In genomic region chr3:126469479-126469878, GRCh38 we compare ENCODE assay signal across 17 cellular contexts. TPM values are rescaled to one million over a fixed set of nuclear protein-coding genes. Genes with fewer than 3 reads are reported as not detected.
A peak's percentile ranks its signal among the peaks of the same experiment; 100 is the strongest.
DNase-seq lines count a peak whose midpoint lies in the region; ATAC-seq and TF ChIP-seq lines count a peak whose summit lies in the region.
"Had no signal": no experiment of that assay in that cellular context is flagged by ENCODE, and none has a peak within 500 bp of the region (broad histone marks: within the 10 kb centered on the region; RNA-seq: fewer than 3 reads in every experiment).

No MANE protein-coding gene starts in this region.

- intact Hi-C loops in sigmoid colon (cut with DNase I) = no loop called here
- intact Hi-C loops in naive thymus-derived CD4-positive, alpha-beta T cell (cut with micrococcal nuclease) = no loop called here

- H3K27me3 ChIP-seq in sigmoid colon = no peaks in the 10 kb centered on the region
- H3K27me3 ChIP-seq in naive thymus-derived CD4-positive, alpha-beta T cell (ENCODE audit: control insufficient read depth in 2 of 2, insufficient read depth in 2 of 2, low read length in 2 of 2) = no peaks in the 10 kb centered on the region

- in situ Hi-C loops in GM13976 (cut with MboI; ENCODE audit: low sequenced_read_pairs, unreplicated experiment) = no loop called here

- H3K4me3 Mint-ChIP-seq in activated T-cell treated with anti-CD3 and anti-CD28 coated beads, Interleukin-2, amount 50 U/mL, for 72 hours = no peak overlapping the region
- peak overlapping the region; percentile 67 for H3K4me3 Mint-ChIP-seq in glutamatergic neuron (ENCODE audit: unreplicated experiment)
- H3K4me3 Mint-ChIP-seq in naive thymus-derived CD4-positive, alpha-beta T cell = peak overlapping the region in 2 of 10 donors; percentile 4 to 13
- H3K4me3 Mint-ChIP-seq: activated CD8-positive, alpha-beta T cell treated with anti-CD3 and anti-CD28 coated beads, Interleukin-2, amount 10 ng/mL, durations not matched to agents 7 days and 5 days had no signal

- peaks cover 0 to 71% (median 48%) of the 10 kb centered on the region in 4 donors for H3K4me1 ChIP-seq in sigmoid colon
- peaks cover 26 to 27% of the 10 kb centered on the region in 2 donors for H3K4me1 ChIP-seq in naive thymus-derived CD4-positive, alpha-beta T cell (ENCODE audit: control insufficient read depth in 2 of 2, insufficient read depth in 2 of 2, low read length in 2 of 2)

- POLR2A ChIA-PET in naive thymus-derived CD4-positive, alpha-beta T cell (lab: Charles Lee) = no interaction called here

- peaks cover 5 to 42% of the 10 kb centered on the region in 2 donors for H3K36me3 Mint-ChIP-seq in activated T-cell treated with anti-CD3 and anti-CD28 coated beads, Interleukin-2, amount 50 U/mL, for 72 hours (ENCODE audit: insufficient read depth in 2 of 2)
- peaks cover 4% of the 10 kb centered on the region for H3K36me3 Mint-ChIP-seq in glutamatergic neuron (ENCODE audit: unreplicated experiment)
- H3K36me3 Mint-ChIP-seq in naive thymus-derived CD4-positive, alpha-beta T cell = peaks cover 29 to 68% (median 49%) of the 10 kb centered on the region in 5 donors

- H3K9me3 ChIP-seq in sigmoid colon = no peaks in the 10 kb centered on the region
- no peaks in the 10 kb centered on the region for H3K9me3 ChIP-seq in naive thymus-derived CD4-positive, alpha-beta T cell (ENCODE audit: control insufficient read depth in 2 of 3, low read length in 3 of 3)

- H3K4me3 ChIP-seq in sigmoid colon = no peak overlapping the region
- no peak overlapping the region for H3K4me3 ChIP-seq in naive thymus-derived CD4-positive, alpha-beta T cell (ENCODE audit: low read length)

- peak overlapping the region; percentile 93 for H3K27ac Mint-ChIP-seq in activated T-cell treated with anti-CD3 and anti-CD28 coated beads, Interleukin-2, amount 50 U/mL, for 72 hours
- H3K27ac Mint-ChIP-seq in glutamatergic neuron (ENCODE audit: unreplicated experiment) = no peak overlapping the region
- peak overlapping the region in 3 of 9 donors; percentile 12 to 73 (median 36) for H3K27ac Mint-ChIP-seq in naive thymus-derived CD4-positive, alpha-beta T cell
- H3K27ac Mint-ChIP-seq: activated CD8-positive, alpha-beta T cell treated with anti-CD3 and anti-CD28 coated beads, Interleukin-2, amount 10 ng/mL, durations not matched to agents 7 days and 5 days had no signal

- H3K27me3 Mint-ChIP-seq in activated T-cell treated with anti-CD3 and anti-CD28 coated beads, Interleukin-2, amount 50 U/mL, for 72 hours (ENCODE audit: low read depth) = no peaks in the 10 kb centered on the region
- peaks cover 15% of the 10 kb centered on the region for H3K27me3 Mint-ChIP-seq in glutamatergic neuron (ENCODE audit: unreplicated experiment)
- no peaks in the 10 kb centered on the region for H3K27me3 Mint-ChIP-seq in naive thymus-derived CD4-positive, alpha-beta T cell

- 95 to 96% methylated on average over 11 of the region's 11 CpGs for WGBS in sigmoid colon, 2 donors

- DNase-seq in activated T-cell treated with anti-CD3 and anti-CD28 coated beads, Interleukin-2, amount 50 U/mL, for 72 hours = no peak
- no peak for DNase-seq in activated T-cell treated with anti-CD3 and anti-CD28 coated beads, Interleukin-2, amount 50 U/mL, for 48 hours
- DNase-seq in GM13976 (ENCODE audit: low spot score) = peak; percentile 50
- no peak for DNase-seq in glutamatergic neuron
- DNase-seq in sigmoid colon = peak; percentile 32
- no peak for DNase-seq in naive thymus-derived CD4-positive, alpha-beta T cell
- DNase-seq in NCI-H82 treated with DMSO at 0.1 percent for 48 hours (lab: John Stamatoyannopoulos, UW; ENCODE audit: unreplicated experiment) = no peak
- no peak for DNase-seq in NCI-H1436 (lab: John Stamatoyannopoulos, UW)
- DNase-seq: activated CD8-positive, alpha-beta T cell treated with anti-CD3 and anti-CD28 coated beads, Interleukin-2, amount 10 ng/mL, durations not matched to agents 7 days and 5 days; NCI-H2081; stimulated activated naive CD4-positive, alpha-beta T cell; T1000 had no signal

- TF ChIP-seq CTCF in GM13976 (IDR thresholded peaks at IDR 0.05; ENCODE audit: borderline replicate concordance, control extremely low read depth, extremely low read depth, insufficient read depth, missing control alignments) (no peak), glutamatergic neuron (IDR thresholded peaks at IDR 0.05; ENCODE audit: partially characterized antibody, unreplicated experiment) (no peak), sigmoid colon (IDR thresholded peaks at IDR 0.05) (no peak)

- no peak for TF ChIP-seq POLR2A in sigmoid colon (IDR thresholded peaks at IDR 0.05)

- no peak overlapping the region for H3K27ac ChIP-seq in sigmoid colon
- no peak overlapping the region for H3K27ac ChIP-seq in naive thymus-derived CD4-positive, alpha-beta T cell (ENCODE audit: low read depth, low read length)

- H3K4me1 Mint-ChIP-seq in activated T-cell treated with anti-CD3 and anti-CD28 coated beads, Interleukin-2, amount 50 U/mL, for 72 hours (ENCODE audit: low read depth) = peaks cover 43% of the 10 kb centered on the region
- peaks cover 29% of the 10 kb centered on the region for H3K4me1 Mint-ChIP-seq in glutamatergic neuron (ENCODE audit: low read depth, unreplicated experiment)
- H3K4me1 Mint-ChIP-seq in naive thymus-derived CD4-positive, alpha-beta T cell = peaks cover 42 to 77% (median 72%) of the 10 kb centered on the region in 7 donors

- CTCF ChIA-PET in naive thymus-derived CD4-positive, alpha-beta T cell (lab: Charles Lee) = no interaction called here

- H3K9me3 Mint-ChIP-seq in activated T-cell treated with anti-CD3 and anti-CD28 coated beads, Interleukin-2, amount 50 U/mL, for 72 hours = no peaks in the 10 kb centered on the region
- H3K9me3 Mint-ChIP-seq in glutamatergic neuron (ENCODE audit: unreplicated experiment) = peaks cover 7% of the 10 kb centered on the region
- no peaks in the 10 kb centered on the region for H3K9me3 Mint-ChIP-seq in naive thymus-derived CD4-positive, alpha-beta T cell

- ATAC-seq in activated T-cell treated with anti-CD3 and anti-CD28 coated beads, Interleukin-2, amount 50 U/mL, for 72 hours (replicated peaks in 1 of 2) = no peak
- no peak for ATAC-seq in naive thymus-derived CD4-positive, alpha-beta T cell
- ATAC-seq: activated CD8-positive, alpha-beta T cell treated with anti-CD3 and anti-CD28 coated beads, Interleukin-2, amount 10 ng/mL, durations not matched to agents 7 days and 5 days had no signal

- TF ChIP-seq EP300 in sigmoid colon (IDR thresholded peaks at IDR 0.05) = no peak

- H3K36me3 ChIP-seq in sigmoid colon = peaks cover 28 to 76% (median 60%) of the 10 kb centered on the region in 4 donors
- peaks cover 36 to 78% (median 50%) of the 10 kb centered on the region in 3 experiments for H3K36me3 ChIP-seq in naive thymus-derived CD4-positive, alpha-beta T cell (ENCODE audit: control insufficient read depth in 2 of 3, insufficient read depth in 3 of 3, low read length in 3 of 3)

RNA-seq across cellular contexts. Expression of gene ZXDC, which starts 6.2 kb away (rescaled TPM):
- 10 to 100 TPM; 27.8 to 32.8 TPM for total RNA-seq in activated T-cell treated with anti-CD3 and anti-CD28 coated beads, Interleukin-2, amount 50 U/mL, for 72 hours
- 39.5 TPM for total RNA-seq in glutamatergic neuron (ENCODE audit: unreplicated experiment)
- 10 to 100 TPM; 26.4 to 33.8 (median 28.9) TPM for total RNA-seq in sigmoid colon
- 10 to 100 TPM in 1 of 3 donors, 1 to 10 TPM in 2; 5.5 to 14.4 (median 6.0) TPM for polyA plus RNA-seq in sigmoid colon
- 10 to 100 TPM; 33.7 to 71.9 (median 67.6) TPM for total RNA-seq in naive thymus-derived CD4-positive, alpha-beta T cell
- 10 to 100 TPM; 10.3 to 24.1 TPM for polyA plus RNA-seq in naive thymus-derived CD4-positive, alpha-beta T cell

RNA-seq across cellular contexts. Expression of gene UROC1, which starts 48.1 kb away (rescaled TPM):
- total RNA-seq in activated T-cell treated with anti-CD3 and anti-CD28 coated beads, Interleukin-2, amount 50 U/mL, for 72 hours = not detected
- total RNA-seq in glutamatergic neuron (ENCODE audit: unreplicated experiment) (not detected), sigmoid colon (not detected)
- under 1 TPM in 1 of 3 donors, not detected in 2; 0.03 TPM for polyA plus RNA-seq in sigmoid colon
- not detected for total RNA-seq in naive thymus-derived CD4-positive, alpha-beta T cell
- polyA plus RNA-seq in naive thymus-derived CD4-positive, alpha-beta T cell = not detected
- total RNA-seq: chondrocyte, epithelial cell of proximal tubule, LHCN-M2, myocyte had no signal
- polyA plus RNA-seq: AG04450 had no signal

RNA-seq across cellular contexts. Expression of gene CHST13, which starts 54.5 kb away (rescaled TPM):
- not detected for total RNA-seq in activated T-cell treated with anti-CD3 and anti-CD28 coated beads, Interleukin-2, amount 50 U/mL, for 72 hours
- total RNA-seq in glutamatergic neuron (ENCODE audit: unreplicated experiment) = not detected
- total RNA-seq in sigmoid colon = under 1 TPM in 1 of 4 donors, not detected in 3; 0.66 TPM
- under 1 TPM; 0.25 to 0.60 (median 0.46) TPM for polyA plus RNA-seq in sigmoid colon
- total RNA-seq in naive thymus-derived CD4-positive, alpha-beta T cell = 1 to 10 TPM in 1 of 5 experiments, under 1 TPM in 3, not detected in 1; 0.21 to 3.8 (median 0.54) TPM
- polyA plus RNA-seq in naive thymus-derived CD4-positive, alpha-beta T cell = not detected
- total RNA-seq: activated CD8-positive, alpha-beta T cell treated with anti-CD3 and anti-CD28 coated beads, Interleukin-2, amount 10 ng/mL, durations not matched to agents 7 days and 5 days; chondrocyte; LHCN-M2; myocyte had no signal
- polyA plus RNA-seq: AG04450 had no signal

Comparison
In these comparisons a context has a peak if more than half of its experiments do, and no peak if none do; other contexts are left out.
1. DNase-seq: peak in GM13976 (single experiment) and sigmoid colon (single experiment); none in activated T-cell treated with anti-CD3 and anti-CD28 coated beads, Interleukin-2, amount 50 U/mL, for 72 hours (0 of 2), activated T-cell treated with anti-CD3 and anti-CD28 coated beads, Interleukin-2, amount 50 U/mL, for 48 hours (0 of 2), glutamatergic neuron (single experiment), naive thymus-derived CD4-positive, alpha-beta T cell (0 of 9), NCI-H82 treated with DMSO at 0.1 percent for 48 hours (single experiment) and NCI-H1436 (single experiment).